20 cellular contexts compared by ENCODE assay signal in the genomic region with DNA sequence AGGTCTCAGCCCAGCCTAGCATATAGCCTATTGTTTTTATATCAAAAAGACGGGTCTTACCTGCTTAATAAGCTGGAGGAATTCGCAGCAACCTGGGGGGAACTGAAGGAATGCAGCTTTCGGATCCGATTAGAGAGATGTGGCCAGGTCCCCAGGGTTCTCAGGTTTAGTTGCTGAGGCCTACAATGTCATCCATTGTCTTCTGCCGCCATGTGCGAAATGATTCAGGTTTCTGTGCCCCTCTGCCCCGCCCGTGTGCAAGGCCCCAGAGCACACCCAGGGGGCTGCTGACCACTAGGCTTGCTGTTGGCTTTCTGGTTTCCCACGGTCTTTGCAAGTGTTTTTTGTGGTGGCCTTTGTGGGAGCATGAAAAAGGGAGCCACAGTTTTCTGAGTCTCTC.
DNase-seq lines count a peak whose midpoint lies in the region; ATAC-seq and TF ChIP-seq lines count a peak whose summit lies in the region.
"Had no signal": no experiment of that assay in that cellular context is flagged by ENCODE, and none has a peak within 500 bp of the region (broad histone marks: within the 10 kb centered on the region; RNA-seq: fewer than 3 reads in every experiment).

No MANE protein-coding gene starts in this region.

- peak overlapping the region; percentile 52 for H2BK12ac ChIP-seq in trophoblast cell (ENCODE audit: low read length)

- H4K12ac ChIP-seq in trophoblast cell (ENCODE audit: low read depth, low read length): no peak overlapping the region

- POLR2A ChIA-PET in activated CD4-positive, alpha-beta memory T cell treated with anti-CD3 and anti-CD28 coated beads for 36 hours (lab: Charles Lee): no interaction called here

- TF ChIP-seq CTCF in GM23338 (conservative IDR thresholded peaks at IDR 0.05; ENCODE audit: low read depth in 2 of 2) (no peak), endodermal cell (conservative IDR thresholded peaks at IDR 0.05) (no peak), suprapubic skin (IDR thresholded peaks at IDR 0.05) (no peak)

- H3K4me3 Mint-ChIP-seq in GM23338 (no peak overlapping the region), endodermal cell (no peak overlapping the region)
- no peak overlapping the region for H3K4me3 Mint-ChIP-seq in activated CD4-positive, alpha-beta memory T cell treated with anti-CD3 and anti-CD28 coated beads for 36 hours
- H3K4me3 Mint-ChIP-seq: B cell; CD4-positive, CD25-positive, alpha-beta regulatory T cell; CD8-positive, alpha-beta T cell; HFFc6 had no signal

- no peaks in the 10 kb centered on the region for H3K27me3 ChIP-seq in GM23338 (ENCODE audit: insufficient read depth)
- H3K27me3 ChIP-seq in endodermal cell (ENCODE audit: control insufficient read depth, insufficient read depth, low read length, poor library complexity, severe bottlenecking): no peaks in the 10 kb centered on the region
- no peaks in the 10 kb centered on the region for H3K27me3 ChIP-seq in mesendoderm (ENCODE audit: insufficient read depth, low read length, poor library complexity)
- no peaks in the 10 kb centered on the region for H3K27me3 ChIP-seq in trophoblast cell (ENCODE audit: insufficient read depth, low read length)
- no peaks in the 10 kb centered on the region for H3K27me3 ChIP-seq in suprapubic skin
- H3K27me3 ChIP-seq: BLaER1 had no signal

- H3K27me3 Mint-ChIP-seq in GM23338 (ENCODE audit: insufficient read depth, low read depth, poor library complexity) (peaks cover 2% of the 10 kb centered on the region), endodermal cell (ENCODE audit: insufficient read depth) (no peaks in the 10 kb centered on the region)
- no peaks in the 10 kb centered on the region for H3K27me3 Mint-ChIP-seq in activated CD4-positive, alpha-beta memory T cell treated with anti-CD3 and anti-CD28 coated beads for 36 hours
- H3K27me3 Mint-ChIP-seq: B cell; CD4-positive, CD25-positive, alpha-beta regulatory T cell had no signal

- no peak for TF ChIP-seq POLR2A in suprapubic skin (IDR thresholded peaks at IDR 0.05)

- TF ChIP-seq EP300 in suprapubic skin (IDR thresholded peaks at IDR 0.05): no peak

- CTCF ChIA-PET in activated CD4-positive, alpha-beta memory T cell treated with anti-CD3 and anti-CD28 coated beads for 36 hours (lab: Charles Lee): no interaction called here

- H4K91ac ChIP-seq in trophoblast cell (ENCODE audit: low read depth, low read length): peak overlapping the region; percentile 56

- H3K9me3 ChIP-seq in endodermal cell (ENCODE audit: control insufficient read depth, low read length) (peaks cover 6% of the 10 kb centered on the region), trophoblast cell (ENCODE audit: insufficient read depth, low read depth, low read length) (peaks cover 2% of the 10 kb centered on the region), suprapubic skin (no peaks in the 10 kb centered on the region)
- H3K9me3 ChIP-seq: Caco-2, HAP-1 had no signal

- no peak overlapping the region for H2BK15ac ChIP-seq in mesendoderm (replicated peaks; ENCODE audit: low read depth)

- H4K8ac ChIP-seq in mesendoderm (ENCODE audit: low read depth, low read length) (no peak overlapping the region), trophoblast cell (ENCODE audit: low read depth, low read length) (no peak overlapping the region)

- intact Hi-C loops in activated CD4-positive, alpha-beta memory T cell treated with anti-CD3 and anti-CD28 coated beads for 36 hours (cut with micrococcal nuclease): no loop called here

- H3K79me1 ChIP-seq in mesendoderm (ENCODE audit: low read length): no peaks in the 10 kb centered on the region
- no peaks in the 10 kb centered on the region for H3K79me1 ChIP-seq in trophoblast cell (ENCODE audit: low read length)

- ATAC-seq in GM23338: no peak
- ATAC-seq: CD8-positive, alpha-beta T cell; GM12878 had no signal

- H3K9ac ChIP-seq in endodermal cell (ENCODE audit: extremely low read depth, low read length, poor library complexity, severe bottlenecking): no peak overlapping the region
- H3K9ac ChIP-seq in mesendoderm (ENCODE audit: low read length): no peak overlapping the region
- no peak overlapping the region for H3K9ac ChIP-seq in trophoblast cell (ENCODE audit: low read length)
- H3K9ac ChIP-seq: BLaER1, GM23248 had no signal

- DNase-seq in GM23338 (ENCODE audit: low spot score): peak; percentile 13
- peak; percentile 62 for DNase-seq in endodermal cell
- peak; percentile 36 for DNase-seq in mesendoderm
- no peak for DNase-seq in trophoblast cell
- no peak for DNase-seq in suprapubic skin (ENCODE audit: low spot score in 2 of 2)
- no peak for DNase-seq in GDM1 (lab: John Stamatoyannopoulos, UW)
- no peak for DNase-seq in activated CD4-positive, alpha-beta memory T cell treated with anti-CD3 and anti-CD28 coated beads for 36 hours
- DNase-seq: Caco-2; CD4-positive, CD25-positive, alpha-beta regulatory T cell; CD8-positive, alpha-beta T cell; DMS153; DND-41; GM23248; HFFc6 had no signal

- H4K20me1 ChIP-seq in GM23338 (replicated peaks; ENCODE audit: insufficient read depth): no peaks in the 10 kb centered on the region
- H4K20me1 ChIP-seq: BLaER1 had no signal

- H4K5ac ChIP-seq in mesendoderm (ENCODE audit: low read length): no peak overlapping the region

- H2BK5ac ChIP-seq in mesendoderm (ENCODE audit: low read length) (no peak overlapping the region), trophoblast cell (ENCODE audit: low read depth, low read length, poor library complexity) (no peak overlapping the region)

- no peak overlapping the region for H3K4me3 ChIP-seq in GM23338
- H3K4me3 ChIP-seq in endodermal cell (ENCODE audit: low read length): no peak overlapping the region
- H3K4me3 ChIP-seq in mesendoderm (ENCODE audit: low read length): no peak overlapping the region
- H3K4me3 ChIP-seq in trophoblast cell (ENCODE audit: low read depth, low read length): no peak overlapping the region
- H3K4me3 ChIP-seq in suprapubic skin: no peak overlapping the region
- H3K4me3 ChIP-seq: BLaER1, GM12878, GM23248, HAP-1 had no signal

- H3K79me2 ChIP-seq in GM23338 (replicated peaks; ENCODE audit: insufficient read depth): no peaks in the 10 kb centered on the region
- H3K79me2 ChIP-seq in mesendoderm (ENCODE audit: control insufficient read depth, insufficient read depth, low read length): no peaks in the 10 kb centered on the region
- no peaks in the 10 kb centered on the region for H3K79me2 ChIP-seq in trophoblast cell (ENCODE audit: control insufficient read depth, insufficient read depth, low read length, poor library complexity)

- H3K4ac ChIP-seq in mesendoderm (ENCODE audit: low read depth, low read length) (no peak overlapping the region), trophoblast cell (ENCODE audit: low read depth, low read length) (no peak overlapping the region)

- no peak overlapping the region for H3K14ac ChIP-seq in trophoblast cell (ENCODE audit: low read length)

- H3K9me3 Mint-ChIP-seq in GM23338: peaks cover 14% of the 10 kb centered on the region
- H3K9me3 Mint-ChIP-seq in endodermal cell: peaks cover 14% of the 10 kb centered on the region
- no peaks in the 10 kb centered on the region for H3K9me3 Mint-ChIP-seq in activated CD4-positive, alpha-beta memory T cell treated with anti-CD3 and anti-CD28 coated beads for 36 hours

- H3K4me1 ChIP-seq in GM23338 (ENCODE audit: insufficient read depth): no peaks in the 10 kb centered on the region
- H3K4me1 ChIP-seq in endodermal cell (ENCODE audit: control insufficient read depth, insufficient read depth, low read length): no peaks in the 10 kb centered on the region
- no peaks in the 10 kb centered on the region for H3K4me1 ChIP-seq in mesendoderm (ENCODE audit: control insufficient read depth, low read depth, low read length)
- H3K4me1 ChIP-seq in trophoblast cell (ENCODE audit: control insufficient read depth in 1 of 2, insufficient read depth in 2 of 2, low read length in 2 of 2): peaks cover 8 to 13% of the 10 kb centered on the region in 2 experiments
- no peaks in the 10 kb centered on the region for H3K4me1 ChIP-seq in suprapubic skin
- H3K4me1 ChIP-seq: BLaER1, HAP-1 had no signal

- H3K18ac ChIP-seq in mesendoderm (ENCODE audit: low read length): peak overlapping the region; percentile 76
- H3K18ac ChIP-seq in trophoblast cell (ENCODE audit: low read length): no peak overlapping the region

- H2AFZ ChIP-seq in GM23338: 0 out of 2 replicates have a peak overlapping the region, but pooled peaks have one; percentile 43
- H2AFZ ChIP-seq in trophoblast cell (ENCODE audit: insufficient read depth, low read length, poor library complexity): no peak overlapping the region
- H2AFZ ChIP-seq: GM23248 had no signal

- no peak overlapping the region for H2BK120ac ChIP-seq in mesendoderm (ENCODE audit: low read depth, low read length)
- no peak overlapping the region for H2BK120ac ChIP-seq in trophoblast cell (ENCODE audit: insufficient read depth, low read length, poor library complexity)

- no peak overlapping the region for H3K27ac Mint-ChIP-seq in GM23338
- H3K27ac Mint-ChIP-seq in endodermal cell: no peak overlapping the region
- no peak overlapping the region for H3K27ac Mint-ChIP-seq in activated CD4-positive, alpha-beta memory T cell treated with anti-CD3 and anti-CD28 coated beads for 36 hours
- H3K27ac Mint-ChIP-seq: B cell; CD4-positive, CD25-positive, alpha-beta regulatory T cell; CD8-positive, alpha-beta T cell; HFFc6 had no signal

- no peak overlapping the region for H3K27ac ChIP-seq in GM23338 (ENCODE audit: low read depth)
- H3K27ac ChIP-seq in endodermal cell (ENCODE audit: low read depth, low read length): no peak overlapping the region
- H3K27ac ChIP-seq in mesendoderm (ENCODE audit: low read depth, low read length): no peak overlapping the region
- H3K27ac ChIP-seq in trophoblast cell (ENCODE audit: low read depth, low read length): no peak overlapping the region
- no peak overlapping the region for H3K27ac ChIP-seq in suprapubic skin
- H3K27ac ChIP-seq: 22Rv1, BLaER1, C4-2B, GM23248 had no signal

- H3K4me2 ChIP-seq in GM23338: no peak overlapping the region
- H3K4me2 ChIP-seq in mesendoderm (ENCODE audit: low read length): no peak overlapping the region
- H3K4me2 ChIP-seq in trophoblast cell (ENCODE audit: low read length): no peak overlapping the region
- H3K4me2 ChIP-seq: BLaER1 had no signal

- H3K56ac ChIP-seq in mesendoderm (ENCODE audit: low read length): peak overlapping the region; percentile 47

- no peaks in the 10 kb centered on the region for H3F3A ChIP-seq in GM23338 (replicated peaks; ENCODE audit: low read depth)

- H3K23ac ChIP-seq in mesendoderm (ENCODE audit: low read length): no peak overlapping the region
- H3K23ac ChIP-seq in trophoblast cell (ENCODE audit: low read length): no peak overlapping the region

- no peak overlapping the region for H2AK5ac ChIP-seq in mesendoderm (ENCODE audit: low read length)
- no peak overlapping the region for H2AK5ac ChIP-seq in trophoblast cell (ENCODE audit: low read length)

- H3K36me3 Mint-ChIP-seq in GM23338 (ENCODE audit: low read depth) (no peaks in the 10 kb centered on the region; the same call in 2 of the 3 replicates), endodermal cell (ENCODE audit: low read depth) (no peaks in the 10 kb centered on the region)
- no peaks in the 10 kb centered on the region for H3K36me3 Mint-ChIP-seq in activated CD4-positive, alpha-beta memory T cell treated with anti-CD3 and anti-CD28 coated beads for 36 hours
- H3K36me3 Mint-ChIP-seq: CD4-positive, CD25-positive, alpha-beta regulatory T cell; CD8-positive, alpha-beta T cell had no signal

- no peaks in the 10 kb centered on the region for H3K9me2 ChIP-seq in GM23338 (ENCODE audit: insufficient read depth)

- no peaks in the 10 kb centered on the region for H3K36me3 ChIP-seq in GM23338 (ENCODE audit: insufficient read depth)
- H3K36me3 ChIP-seq in endodermal cell (ENCODE audit: control insufficient read depth, insufficient read depth, low read length): no peaks in the 10 kb centered on the region
- no peaks in the 10 kb centered on the region for H3K36me3 ChIP-seq in mesendoderm (ENCODE audit: control insufficient read depth, insufficient read depth, low read length)
- H3K36me3 ChIP-seq in trophoblast cell (ENCODE audit: control insufficient read depth in 1 of 2, insufficient read depth in 2 of 2, low read length in 2 of 2): no peaks in the 10 kb centered on the region
- no peaks in the 10 kb centered on the region for H3K36me3 ChIP-seq in suprapubic skin
- H3K36me3 ChIP-seq: BLaER1, HAP-1 had no signal

- 81% methylated on average over 7 to 9 of the region's 9 CpGs for WGBS in endodermal cell (ENCODE audit: insufficient coverage in 1 of 2, insufficient read length in 1 of 2), 2 experiments
- no CpG with 5 or more reads among the region's 9 CpGs for WGBS in mesendoderm (ENCODE audit: extremely low coverage, insufficient coverage, low lambda C conversion rate)
- no CpG with 5 or more reads among the region's 9 CpGs for WGBS in trophoblast cell (ENCODE audit: extremely low coverage, insufficient coverage, insufficient read length)
- 82% methylated on average over 9 of the region's 9 CpGs for WGBS in suprapubic skin

- H3K4me1 Mint-ChIP-seq in GM23338 (peaks cover 3% of the 10 kb centered on the region; the same call in 2 of the 3 replicates), endodermal cell (peaks cover 3% of the 10 kb centered on the region)
- no peaks in the 10 kb centered on the region for H3K4me1 Mint-ChIP-seq in activated CD4-positive, alpha-beta memory T cell treated with anti-CD3 and anti-CD28 coated beads for 36 hours (ENCODE audit: low read depth)
- H3K4me1 Mint-ChIP-seq: B cell; CD4-positive, CD25-positive, alpha-beta regulatory T cell had no signal

Comparison
In these comparisons a context has a peak if more than half of its experiments do, and no peak if none do; other contexts are left out.
1. DNase-seq: peak in GM23338 (single experiment), endodermal cell (single experiment) and mesendoderm (single experiment); none in trophoblast cell (0 of 2), suprapubic skin (0 of 2), GDM1 (single experiment) and activated CD4-positive, alpha-beta memory T cell treated with anti-CD3 and anti-CD28 coated beads for 36 hours (single experiment).